Comparison of ENCODE assay signal across 22 cellular contexts in genomic region chr7:33278095-33278494, GRCh38.
DNase-seq lines count a peak whose midpoint lies in the region; ATAC-seq, FAIRE-seq and TF ChIP-seq lines count a peak whose summit lies in the region.
"Had no signal": no experiment of that assay in that cellular context is flagged by ENCODE, and none has a peak within 500 bp of the region (broad histone marks: within the 10 kb centered on the region; RNA-seq: fewer than 3 reads in every experiment).

No MANE protein-coding gene starts in this region.

- H3K27me3 Mint-ChIP-seq in GM23338 (ENCODE audit: insufficient read depth, low read depth, poor library complexity), result no peaks in the 10 kb centered on the region

- H3K9me1 ChIP-seq in K562 (ENCODE audit: control insufficient read depth, insufficient read depth, low read length), result no peaks in the 10 kb centered on the region

- H3K9me2 ChIP-seq in GM23338 (ENCODE audit: insufficient read depth), result peaks cover 4% of the 10 kb centered on the region; the same call in 1 of the 2 replicates

- no peak overlapping the region for H3K9ac ChIP-seq in K562 (ENCODE audit: insufficient read depth in 1 of 2, low read depth in 2 of 2, low read length in 2 of 2)

- H3K4me1 Mint-ChIP-seq in GM23338, result no peaks in the 10 kb centered on the region

- no peak overlapping the region for H3K4me3 Mint-ChIP-seq in GM23338
- H3K4me3 Mint-ChIP-seq: T-helper 2 cell treated with Interferon-gamma antibody and Interleukin-4, amounts not matched to agents 5 μg/mL and 100 μg/mL, for 36 hours had no signal

- H3K27ac Mint-ChIP-seq in GM23338, result no peak overlapping the region
- H3K27ac Mint-ChIP-seq: T-helper 2 cell treated with Interferon-gamma antibody and Interleukin-4, amounts not matched to agents 5 μg/mL and 100 μg/mL, for 36 hours had no signal

- peaks cover 32% of the 10 kb centered on the region for H3K9me3 Mint-ChIP-seq in GM23338

- in situ Hi-C loops in K562 (cut with MboI), result no loop called here

- no peaks in the 10 kb centered on the region for H3K4me1 ChIP-seq in A673 (ENCODE audit: insufficient read depth, low read length, poor library complexity, severe bottlenecking)
- H3K4me1 ChIP-seq in GM23338 (ENCODE audit: insufficient read depth), result no peaks in the 10 kb centered on the region
- no peaks in the 10 kb centered on the region for H3K4me1 ChIP-seq in K562 (replicated peaks in 1 of 2; ENCODE audit: control insufficient read depth in 2 of 2, insufficient read depth in 2 of 2, low read length in 2 of 2)
- H3K4me1 ChIP-seq: BE2C had no signal

- peaks cover 38% of the 10 kb centered on the region for H3K36me3 Mint-ChIP-seq in GM23338 (ENCODE audit: low read depth)

- H3K4me2 ChIP-seq in GM23338 (no peak overlapping the region), K562 (ENCODE audit: insufficient read depth, low read length) (no peak overlapping the region)

- POLR2A ChIA-PET in A673 (lab: Charles Lee; ENCODE audit: low non-redundant PET) (no interaction called here), K562 (lab: Yijun Ruan, JAX) (interaction anchor here (0.6 kb wide), 1 partner anchor 210 kb away, joined by 3 read pairs; no protein-coding TSS in a partner anchor)

- H3K79me2 ChIP-seq in GM23338 (replicated peaks; ENCODE audit: insufficient read depth) (no peaks in the 10 kb centered on the region), K562 (ENCODE audit: control insufficient read depth, insufficient read depth, low read length) (no peaks in the 10 kb centered on the region)

- DNase-seq in A673 (ENCODE audit: low spot score), result peak; percentile 2
- DNase-seq in GM23338 (ENCODE audit: low spot score), result peak; percentile 11
- peak; percentile 16 for DNase-seq in NB4 (ENCODE audit: low read depth)
- peak in 1 of 4 experiments; percentile 1 for DNase-seq in K562 (ENCODE audit: extremely low read depth in 1 of 4, low spot score in 3 of 4)
- no peak for DNase-seq in HuH-7 (ENCODE audit: low spot score)
- no peak for DNase-seq in activated T-cell treated with anti-CD3 and anti-CD28 coated beads, Interleukin-2, amount 50 U/mL, for 48 hours
- DNase-seq: BE2C, DMS153, GOT3, Kasumi-1, MV-4-11, NCI-H1105 treated with DMSO at 0.1 percent for 48 hours, NCI-H146, NCI-H1930, NCI-H446 treated with DMSO at 0.1 percent for 48 hours, NCI-H82, SHP77, T-helper 1 cell had no signal

- TF ChIP-seq RAD21 in K562 (CRISPR knock-in tag; conservative IDR thresholded peaks at IDR 0.05 in 1 of 2, IDR thresholded peaks at IDR 0.05 in 1 of 2), result no peak

- H3K36me3 ChIP-seq in A673 (ENCODE audit: insufficient read depth, low read length, poor library complexity, severe bottlenecking), result no peaks in the 10 kb centered on the region
- peaks cover 9% of the 10 kb centered on the region; the same call in 1 of the 2 replicates for H3K36me3 ChIP-seq in GM23338 (ENCODE audit: insufficient read depth)
- no peaks in the 10 kb centered on the region for H3K36me3 ChIP-seq in K562 (ENCODE audit: control insufficient read depth, insufficient read depth, low read length)
- H3K36me3 ChIP-seq: BE2C had no signal

- H3K27ac ChIP-seq in A673 (ENCODE audit: low read depth, low read length, poor library complexity, severe bottlenecking), result no peak overlapping the region
- no peak overlapping the region for H3K27ac ChIP-seq in GM23338 (ENCODE audit: low read depth)
- H3K27ac ChIP-seq in K562 (ENCODE audit: extremely low read depth, low read depth, low read length), result no peak overlapping the region
- H3K27ac ChIP-seq: RWPE1 had no signal

- H2AFZ ChIP-seq in GM23338 (no peak overlapping the region), K562 (ENCODE audit: low read depth, low read length) (no peak overlapping the region)

- H3K4me3 ChIP-seq in A673 (ENCODE audit: low read depth, low read length, poor library complexity, severe bottlenecking) (no peak overlapping the region), GM23338 (no peak overlapping the region), NB4 (ENCODE audit: low read depth, low read length) (no peak overlapping the region), K562 (no peak overlapping the region)

- H4K20me1 ChIP-seq in GM23338 (replicated peaks; ENCODE audit: insufficient read depth) (no peaks in the 10 kb centered on the region), K562 (replicated peaks; ENCODE audit: control insufficient read depth, insufficient read depth, low read length) (no peaks in the 10 kb centered on the region)

- TF ChIP-seq POLR2A in NB4 (IDR thresholded peaks at IDR 0.05; ENCODE audit: extremely low read depth, insufficient read length) (no peak), K562 (conservative IDR thresholded peaks at IDR 0.05) (no peak)

- TF ChIP-seq CTCF in A673 (conservative IDR thresholded peaks at IDR 0.05; ENCODE audit: low read depth, low read length), result no peak
- 0 out of 4 replicates have a peak, but pooled peaks of 1 of the 2 experiments have one; percentile 12 for TF ChIP-seq CTCF in GM23338 (conservative IDR thresholded peaks at IDR 0.05; ENCODE audit: low read depth in 2 of 2)
- no peak for TF ChIP-seq CTCF in NB4 (IDR thresholded peaks at IDR 0.05; ENCODE audit: low read depth, low read length)
- TF ChIP-seq CTCF in K562 (IDR thresholded peaks at IDR 0.05 in 2 of 3, conservative IDR thresholded peaks at IDR 0.05 in 1 of 3; ENCODE audit: insufficient read depth in 2 of 3, low read depth in 1 of 3, low read length in 3 of 3), result peak in 1 of 3 experiments; percentile 15; a peak in 1 of 6 replicates

- FAIRE-seq in K562 (lab: Jason Lieb, UNC), result no peak
- FAIRE-seq: G401.6 had no signal

- peaks cover 16% of the 10 kb centered on the region for H3K9me3 ChIP-seq in A673 (ENCODE audit: low read depth, low read length, poor library complexity, severe bottlenecking)
- no peaks in the 10 kb centered on the region for H3K9me3 ChIP-seq in K562 (replicated peaks; ENCODE audit: control insufficient read depth, insufficient read depth, low read depth, low read length)
- H3K9me3 ChIP-seq: BE2C had no signal

- BruUV-seq in A673 (replicated peaks; lab: Mats Ljungman, UMichigan) (no TSS peak), K562 (replicated peaks; lab: Mats Ljungman, UMichigan) (no TSS peak)

- ATAC-seq in GM23338, result no peak
- ATAC-seq in K562, result peak; percentile 60; the same call in 1 of the 3 replicates
- no peak for ATAC-seq in HG03378 (IDR thresholded peaks at IDR 0.05; ENCODE audit: unreplicated experiment)

- H3K27me3 ChIP-seq in A673 (replicated peaks; ENCODE audit: insufficient read depth, low read depth, low read length, poor library complexity) (no peaks in the 10 kb centered on the region), GM23338 (ENCODE audit: insufficient read depth) (no peaks in the 10 kb centered on the region), K562 (ENCODE audit: control insufficient read depth in 2 of 2, insufficient read depth in 2 of 2, low read length in 2 of 2) (no peaks in the 10 kb centered on the region)
- H3K27me3 ChIP-seq: BE2C had no signal

- intact Hi-C loops in A673 (cut with micrococcal nuclease; ENCODE audit: unreplicated experiment) (no loop called here), K562 (cut with micrococcal nuclease) (no loop called here)

- H3F3A ChIP-seq in GM23338 (replicated peaks; ENCODE audit: low read depth), result no peaks in the 10 kb centered on the region

- CTCF ChIA-PET in A673 (lab: Charles Lee), result no interaction called here
- CTCF ChIA-PET in K562 (lab: Yijun Ruan, JAX; ENCODE audit: low intra/inter-chr PET ratio), result no interaction called here

- WGBS in K562 (ENCODE audit: insufficient coverage, low coverage, missing lambda C conversion rate), result 0% methylated on average over 3 of the region's 3 CpGs

- no peak for TF ChIP-seq EP300 in K562 (IDR thresholded peaks at IDR 0.05; ENCODE audit: low read length)

TF ChIP-seq in GM23338, 12 proteins besides CTCF, POLR2A, EP300 and RAD21 (continues in another document):
- TF ChIP-seq JUNB (IDR thresholded peaks at IDR 0.05; ENCODE audit: unreplicated experiment) (no peak), POLR2AphosphoS5 (IDR thresholded peaks at IDR 0.05; ENCODE audit: low read depth) (no peak)

TF ChIP-seq in K562, 482 proteins besides CTCF, POLR2A, EP300 and RAD21:
- no peak for TF ChIP-seq ZNF57 (CRISPR knock-in tag; IDR thresholded peaks at IDR 0.05)
- TF ChIP-seq BRD9 (IDR thresholded peaks at IDR 0.05; ENCODE audit: low read depth, partially characterized antibody), result no peak
- TF ChIP-seq ZNF707 (CRISPR knock-in tag; conservative IDR thresholded peaks at IDR 0.05), result no peak
- no peak for TF ChIP-seq C11orf30 (IDR thresholded peaks at IDR 0.05; ENCODE audit: low read depth)
- no peak for TF ChIP-seq MTA3 (IDR thresholded peaks at IDR 0.05; ENCODE audit: borderline replicate concordance)
- TF ChIP-seq MYBL2 (IDR thresholded peaks at IDR 0.05; ENCODE audit: low read depth), result no peak
- no peak for TF ChIP-seq MYBL2 (CRISPR knock-in tag; IDR thresholded peaks at IDR 0.05; ENCODE audit: borderline replicate concordance)

Comparison
In these comparisons a context has a peak if more than half of its experiments do, and no peak if none do; other contexts are left out.
1. DNase-seq: peak in A673 (single experiment), GM23338 (single experiment) and NB4 (single experiment); none in HuH-7 (single experiment) and activated T-cell treated with anti-CD3 and anti-CD28 coated beads, Interleukin-2, amount 50 U/mL, for 48 hours (0 of 2).